11 cellular contexts compared by ENCODE assay signal in the genomic region with DNA sequence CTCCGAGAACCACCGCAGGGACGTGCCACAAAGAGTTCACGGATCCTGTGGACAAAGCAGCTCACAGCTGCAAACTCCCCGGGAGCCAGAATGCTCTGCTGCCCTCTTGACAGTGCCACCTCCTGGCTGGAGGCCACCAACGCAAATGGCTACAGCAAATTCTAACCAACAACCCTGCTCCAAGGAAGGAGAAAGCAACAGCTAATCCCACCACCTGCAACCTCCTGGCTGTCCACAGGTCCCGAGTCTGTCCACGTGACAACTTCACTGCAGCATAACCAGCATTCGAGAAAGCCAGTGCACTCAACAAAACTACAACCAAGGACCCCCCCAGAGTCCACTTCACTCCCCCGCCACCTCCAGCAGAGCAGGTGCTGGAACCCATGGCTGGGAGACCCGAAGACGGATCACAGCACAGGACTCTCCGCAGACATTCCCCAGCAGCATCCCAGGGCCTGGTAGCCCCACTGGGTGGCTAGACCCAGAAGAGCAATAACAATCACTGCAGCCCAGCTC. TPM values are rescaled to one million over a fixed set of nuclear protein-coding genes. Genes with fewer than 3 reads are reported as not detected.
A peak's percentile ranks its signal among the peaks of the same experiment; 100 is the strongest.
DNase-seq lines count a peak whose midpoint lies in the region; ATAC-seq and TF ChIP-seq lines count a peak whose summit lies in the region.
"Had no signal": no experiment of that assay in that cellular context is flagged by ENCODE, and none has a peak within 500 bp of the region (broad histone marks: within the 10 kb centered on the region; RNA-seq: fewer than 3 reads in every experiment).

No MANE protein-coding gene starts in this region.

- intact Hi-C loops in activated naive CD4-positive, alpha-beta T cell treated with anti-CD3 and anti-CD28 coated beads for 36 hours (cut with micrococcal nuclease): no loop called here

- peak overlapping the region; percentile 32 for H3K27ac Mint-ChIP-seq in T-helper 17 cell
- H3K27ac Mint-ChIP-seq in activated naive CD4-positive, alpha-beta T cell treated with anti-CD3 and anti-CD28 coated beads for 36 hours: no peak overlapping the region

- no peak for ATAC-seq in T-helper 17 cell
- ATAC-seq in HG03135 (IDR thresholded peaks at IDR 0.05; ENCODE audit: unreplicated experiment): no peak
- ATAC-seq: Right ventricle myocardium inferior had no signal

- CTCF ChIA-PET in activated naive CD4-positive, alpha-beta T cell treated with anti-CD3 and anti-CD28 coated beads for 36 hours (lab: Charles Lee): interaction anchor here (1.3 kb wide), 1 partner anchor 20 kb away, joined by 6 read pairs; no protein-coding TSS in a partner anchor
- CTCF ChIA-PET in GM10248 (lab: Yijun Ruan, JAX): interaction anchor here (0.9 to 1.3 kb wide), 2 partner anchors 17 to 134 kb away, joined by 3 to 4 read pairs; partner anchors contain the start of gene POFUT2

- H3K9me3 Mint-ChIP-seq in activated naive CD4-positive, alpha-beta T cell treated with anti-CD3 and anti-CD28 coated beads for 36 hours: no peaks in the 10 kb centered on the region

- peaks cover 16% of the 10 kb centered on the region for H3K4me1 Mint-ChIP-seq in T-helper 17 cell
- peaks cover 15% of the 10 kb centered on the region for H3K4me1 Mint-ChIP-seq in activated naive CD4-positive, alpha-beta T cell treated with anti-CD3 and anti-CD28 coated beads for 36 hours (ENCODE audit: low read depth)

- H3K27ac ChIP-seq in 22Rv1: peak overlapping the region; percentile 68

- peaks cover 8% of the 10 kb centered on the region for H3K9me3 ChIP-seq in T-helper 17 cell (ENCODE audit: control insufficient read depth, low read length, poor library complexity, severe bottlenecking)

- H3K27me3 Mint-ChIP-seq in T-helper 17 cell: no peaks in the 10 kb centered on the region
- no peaks in the 10 kb centered on the region for H3K27me3 Mint-ChIP-seq in activated naive CD4-positive, alpha-beta T cell treated with anti-CD3 and anti-CD28 coated beads for 36 hours (ENCODE audit: low read depth)

- POLR2A ChIA-PET in GM10248 (lab: Yijun Ruan, JAX): no interaction called here

- H3K4me3 Mint-ChIP-seq in T-helper 17 cell: no peak overlapping the region
- no peak overlapping the region for H3K4me3 Mint-ChIP-seq in activated naive CD4-positive, alpha-beta T cell treated with anti-CD3 and anti-CD28 coated beads for 36 hours

- peaks cover 4% of the 10 kb centered on the region for H3K36me3 Mint-ChIP-seq in T-helper 17 cell (ENCODE audit: low read depth)
- peaks cover 18% of the 10 kb centered on the region for H3K36me3 Mint-ChIP-seq in activated naive CD4-positive, alpha-beta T cell treated with anti-CD3 and anti-CD28 coated beads for 36 hours (ENCODE audit: low read depth)

- DNase-seq in COLO829 (ENCODE audit: low spot score) (peak; percentile 26), T-helper 17 cell (no peak), iPS-NIHi7 (ENCODE audit: extremely low spot score) (peak; percentile 41), HT-29 (ENCODE audit: low spot score) (no peak), GM10248 (ENCODE audit: extremely low spot score) (no peak)
- DNase-seq in activated naive CD4-positive, alpha-beta T cell treated with anti-CD3 and anti-CD28 coated beads for 36 hours: no peak
- DNase-seq: midbrain, NCI-H2081 treated with DMSO at 0.1 percent for 48 hours had no signal

- TF ChIP-seq CTCF in 22Rv1 (IDR thresholded peaks at IDR 0.05) (peak; percentile 95), GM10248 (IDR thresholded peaks at IDR 0.05; ENCODE audit: control extremely low read depth, extremely low read depth, low read depth, missing control alignments) (no peak)

RNA-seq across cellular contexts. Expression of gene POFUT2, which starts 17.3 kb away (rescaled TPM):
- total RNA-seq in T-helper 17 cell: 10 to 100 TPM; 48.5 to 66.4 TPM
- 19.3 and 21.7 TPM in 2 replicates for total RNA-seq in HT-29 (2014; rRNA removed; shearing (Covaris generic))
- 10 to 100 TPM; 14.4 to 15.9 TPM for total RNA-seq in activated naive CD4-positive, alpha-beta T cell treated with anti-CD3 and anti-CD28 coated beads for 36 hours

Comparison
In these comparisons a context has a peak if more than half of its experiments do, and no peak if none do; other contexts are left out.
1. DNase-seq: peak in COLO829 (single experiment) and iPS-NIHi7 (single experiment); none in T-helper 17 cell (0 of 3), HT-29 (single experiment), activated naive CD4-positive, alpha-beta T cell treated with anti-CD3 and anti-CD28 coated beads for 36 hours (single experiment) and GM10248 (single experiment).